8 cellular contexts compared by ENCODE assay signal in the genomic region with DNA sequence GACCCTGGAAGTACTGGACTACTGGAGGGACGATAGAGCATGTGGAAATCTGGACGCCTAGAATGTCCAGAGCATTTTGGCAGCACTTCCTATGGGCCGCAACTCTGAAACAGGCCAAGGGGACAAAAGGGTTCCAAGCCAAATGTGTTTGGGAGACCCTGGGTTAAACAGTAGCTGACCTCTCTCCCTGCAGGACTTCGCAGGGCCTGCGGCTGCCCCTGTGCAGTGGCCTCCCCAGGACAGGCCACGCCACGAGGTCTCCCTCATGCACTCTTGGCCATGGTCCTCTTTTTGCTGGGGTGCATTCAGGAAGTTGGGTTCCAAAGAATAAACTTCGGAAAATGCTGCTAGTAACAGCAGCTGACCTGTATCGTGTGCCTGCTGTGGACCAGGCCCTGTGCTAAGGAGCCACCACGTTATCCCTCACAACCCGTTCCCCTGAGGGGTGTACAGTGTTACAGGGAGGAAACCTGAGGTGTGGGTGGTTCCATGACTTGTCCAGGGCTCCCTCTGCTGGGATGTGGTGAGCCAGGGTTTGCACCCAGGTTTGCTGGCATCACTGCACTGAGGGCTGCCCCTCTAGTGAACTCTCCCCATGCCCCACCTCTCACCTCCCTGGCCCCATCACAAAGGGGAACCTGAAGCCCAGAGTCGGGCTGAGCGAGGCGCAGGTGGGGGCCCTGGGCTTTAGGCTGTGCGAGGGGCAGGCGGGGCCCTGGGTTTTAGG.
DNase-seq lines count a peak whose midpoint lies in the region; ATAC-seq and TF ChIP-seq lines count a peak whose summit lies in the region.

No MANE protein-coding gene starts in this region.

- H3K4me1 ChIP-seq in left ventricle myocardium inferior (peaks cover 31% of the 10 kb centered on the region), upper lobe of left lung (peaks cover 11 to 31% (median 18%) of the 10 kb centered on the region in 4 donors)

- H3K4me3 ChIP-seq in left ventricle myocardium inferior = no peak overlapping the region
- H3K4me3 ChIP-seq in upper lobe of left lung = no peak overlapping the region

- H3K27me3 ChIP-seq in left ventricle myocardium inferior (ENCODE audit: low read depth) (peaks cover 21% of the 10 kb centered on the region), upper lobe of left lung (no peaks in the 10 kb centered on the region)

- no peak for DNase-seq in left ventricle myocardium inferior
- no peak for DNase-seq in Right ventricle myocardium inferior (ENCODE audit: missing footprints)
- peak; percentile 58 for DNase-seq in iPS-NIHi11 (ENCODE audit: low spot score)
- DNase-seq in upper lobe of left lung = peak; percentile 10 to 59
- DNase-seq in NOMO-1 treated with dmso at 0.1 percent for 144 hours (lab: John Stamatoyannopoulos, UW; ENCODE audit: unreplicated experiment) = no peak

- TF ChIP-seq POLR2A in upper lobe of left lung (IDR thresholded peaks at IDR 0.05) (no peak), GM18505 (IDR thresholded peaks at IDR 0.05; ENCODE audit: borderline replicate concordance, extremely low read depth, insufficient read depth, insufficient read length) (no peak)

- no peaks in the 10 kb centered on the region for H3K9me3 ChIP-seq in left ventricle myocardium inferior (replicated peaks)
- H3K9me3 ChIP-seq in upper lobe of left lung = no peaks in the 10 kb centered on the region

- TF ChIP-seq EP300 in upper lobe of left lung (IDR thresholded peaks at IDR 0.05) = no peak

- intact Hi-C loops in left ventricle myocardium inferior (cut with micrococcal nuclease) (no loop called here), Right ventricle myocardium inferior (cut with DNase I) (no loop called here)

- H3K27ac ChIP-seq in left ventricle myocardium inferior (replicated peaks) (no peak overlapping the region), VCaP (no peak overlapping the region; the same call in 1 of the 2 replicates), upper lobe of left lung (no peak overlapping the region)

- ATAC-seq in Right ventricle myocardium inferior (no peak), upper lobe of left lung (ENCODE audit: low FRiP score in 2 of 2) (no peak), GM19328 (IDR thresholded peaks at IDR 0.05; ENCODE audit: unreplicated experiment) (no peak), GM18505 (IDR thresholded peaks at IDR 0.05; ENCODE audit: unreplicated experiment) (no peak)

- TF ChIP-seq CTCF in left ventricle myocardium inferior (IDR thresholded peaks at IDR 0.05; ENCODE audit: borderline replicate concordance) (peak; percentile 14), VCaP (conservative IDR thresholded peaks at IDR 0.05) (peak; percentile 36), upper lobe of left lung (IDR thresholded peaks at IDR 0.05) (no peak)

- 82 to 85% methylated on average over 9 to 16 of the region's 16 CpGs for WGBS in upper lobe of left lung, 2 donors

- H3K36me3 ChIP-seq in left ventricle myocardium inferior (no peaks in the 10 kb centered on the region), upper lobe of left lung (no peaks in the 10 kb centered on the region)

Comparison
In these comparisons a context has a peak if more than half of its experiments do, and no peak if none do; other contexts are left out.
1. DNase-seq: peak in iPS-NIHi11 (single experiment) and upper lobe of left lung (2 of 2); none in left ventricle myocardium inferior (single experiment), Right ventricle myocardium inferior (single experiment) and NOMO-1 treated with dmso at 0.1 percent for 144 hours (single experiment).
2. CTCF ChIP-seq: peak in left ventricle myocardium inferior (single experiment) and VCaP (single experiment); none in upper lobe of left lung (0 of 6).